In genomic region chr6:99393698-99394531, GRCh38 we compare ENCODE assay signal across 8 cellular contexts. TPM values are rescaled to one million over a fixed set of nuclear protein-coding genes. Genes with fewer than 3 reads are reported as not detected.
DNase-seq lines count a peak whose midpoint lies in the region; ATAC-seq and TF ChIP-seq lines count a peak whose summit lies in the region.

Gene COQ3 (minus strand): TSS chr6:99394195. CDS start chr6:99394179, 16 bp downstream.

- POLR2A ChIA-PET in BJ (lab: Charles Lee) = interaction anchor here (0.6 to 0.7 kb wide), 3 partner anchors 11 to 32 kb away, joined by 3 to 4 read pairs (median 3); no protein-coding TSS in a partner anchor

- intact Hi-C loops in dorsolateral prefrontal cortex (cut with DNase I) (loop anchor here (2.0 to 10.0 kb wide), 3 partner anchors 31 to 62 kb away; partner anchors contain the start of gene PNISR (in 2 of the 2)), right lobe of liver (cut with DNase I) (no loop called here)

- H3K27ac ChIP-seq in dorsolateral prefrontal cortex (peak within 1 kb of the TSS; percentile 36 to 96 (median 87)), right lobe of liver (peak within 1 kb of the TSS; percentile 66 to 82 (median 68))

- CTCF ChIA-PET in BJ (lab: Yijun Ruan, JAX) = interaction anchor here (0.8 to 1.8 kb wide), 3 partner anchors 13 to 59 kb away, joined by 3 to 4 read pairs (median 3); no protein-coding TSS in a partner anchor

- no peak for TF ChIP-seq CTCF in BJ (IDR thresholded peaks at IDR 0.05; ENCODE audit: insufficient read depth, low read depth, low read length)
- peak in 14 of 56 donors; percentile 3 to 34 (median 26) for TF ChIP-seq CTCF in dorsolateral prefrontal cortex (IDR thresholded peaks at IDR 0.05 in 54 of 56, conservative IDR thresholded peaks at IDR 0.05 in 2 of 56; ENCODE audit: low read depth in 1 of 56, partially characterized antibody in 56 of 56)
- TF ChIP-seq CTCF in right lobe of liver (IDR thresholded peaks at IDR 0.05) = no peak

- DNase-seq in BJ (ENCODE audit: low read depth) (peak; percentile 19), NCI-H526 (lab: John Stamatoyannopoulos, UW) (peak; percentile 74 to 87), dorsolateral prefrontal cortex (peak; percentile 58 to 78 (median 69)), right lobe of liver (peak; percentile 75 to 80 (median 79))
- DNase-seq in activated CD4-positive, alpha-beta T cell treated with anti-CD3 and anti-CD28 coated beads, Interleukin-2, amount 50 U/mL, for 48 hours = peak; percentile 67 to 73
- peak; percentile 71 for DNase-seq in stimulated activated CD4-positive, alpha-beta T cell treated with anti-CD3 and anti-CD28 coated beads, Interleukin-4, amount 100 ng/mL, for 24 hours

- peak; percentile 62 for TF ChIP-seq POLR2A in GM19099 (IDR thresholded peaks at IDR 0.05; ENCODE audit: extremely low read depth, insufficient read length, low read depth)
- TF ChIP-seq POLR2A in right lobe of liver (IDR thresholded peaks at IDR 0.05) = peak; percentile 30

- H3K36me3 ChIP-seq in BJ (ENCODE audit: control insufficient read depth, insufficient read depth, low read length) (no peaks in the 10 kb centered on the region), right lobe of liver (peaks cover 0 to 15% (median 0%) of the 10 kb centered on the region in 4 donors)

- H3K27me3 ChIP-seq in BJ (ENCODE audit: control insufficient read depth, insufficient read depth, low read length) (no peaks in the 10 kb centered on the region), dorsolateral prefrontal cortex (no peaks in the 10 kb centered on the region), right lobe of liver (no peaks in the 10 kb centered on the region)

- peak within 1 kb of the TSS; percentile 64 for H3K4me3 ChIP-seq in BJ (ENCODE audit: low read depth, low read length)
- H3K4me3 ChIP-seq in dorsolateral prefrontal cortex = peak within 1 kb of the TSS; percentile 63 to 99 (median 83)
- H3K4me3 ChIP-seq in right lobe of liver = peak within 1 kb of the TSS; percentile 73 to 90 (median 76)

- no peaks in the 10 kb centered on the region for H3K9me3 ChIP-seq in right lobe of liver

- ATAC-seq in HG03378 (IDR thresholded peaks at IDR 0.05; ENCODE audit: unreplicated experiment) (peak; percentile 72), right lobe of liver (peak; percentile 91 to 95 (median 92))

- H3K4me1 ChIP-seq in right lobe of liver = peaks cover 0 to 6% (median 2%) of the 10 kb centered on the region in 4 donors

- 9% methylated on average over 28 of the region's 56 CpGs for WGBS in right lobe of liver (ENCODE audit: insufficient coverage, low coverage, low lambda C conversion rate, missing lambda C conversion rate)

RNA-seq across cellular contexts. Expression of gene COQ3, which starts in this region (rescaled TPM):
- polyA plus RNA-seq in BJ (2011; rRNA removed) = 3.3 and 6.4 TPM in 2 replicates
- 1.0 and 1.4 TPM in 2 replicates for polyA minus RNA-seq in BJ (2011; rRNA and poly(A)+ RNA removed)
- 10 to 100 TPM in 79 of 120 experiments, 1 to 10 TPM in 41; 3.5 to 21.5 (median 11.5) TPM for total RNA-seq in dorsolateral prefrontal cortex
- 1 to 10 TPM; 5.6 to 8.2 (median 6.7) TPM for total RNA-seq in right lobe of liver

Comparison
In these comparisons a context has a peak if more than half of its experiments do, and no peak if none do; other contexts are left out.
1. Peak in every context shown above with its lines: DNase-seq, ATAC-seq, H3K4me3 ChIP-seq and H3K27ac ChIP-seq.
2. DNase-seq: peak in every context shown above with its lines; median percentile 80 in NCI-H526; 79 in right lobe of liver; 71 in stimulated activated CD4-positive, alpha-beta T cell treated with anti-CD3 and anti-CD28 coated beads, Interleukin-4, amount 100 ng/mL, for 24 hours; 70 in activated CD4-positive, alpha-beta T cell treated with anti-CD3 and anti-CD28 coated beads, Interleukin-2, amount 50 U/mL, for 48 hours; 69 in dorsolateral prefrontal cortex; 19 in BJ.
3. intact Hi-C loops: an anchor here in dorsolateral prefrontal cortex (2.0 to 10.0 kb wide); none called in right lobe of liver.